In genomic region chr2:70523996-70524965, GRCh38 we compare ENCODE assay signal across 8 cellular contexts. TPM values are rescaled to one million over a fixed set of nuclear protein-coding genes. Genes with fewer than 3 reads are reported as not detected.
A peak's percentile ranks its signal among the peaks of the same experiment; 100 is the strongest.
DNase-seq lines count a peak whose midpoint lies in the region; ATAC-seq, FAIRE-seq and TF ChIP-seq lines count a peak whose summit lies in the region.

No MANE protein-coding gene starts in this region.

- peaks cover 79% of the 10 kb centered on the region for H3K4me1 ChIP-seq in keratinocyte (ENCODE audit: control insufficient read depth, extremely low read depth, insufficient read depth, low read length)
- H3K4me1 ChIP-seq in aorta (ENCODE audit: control insufficient read depth in 1 of 2, insufficient read depth in 2 of 2, low read length in 2 of 2): no peaks in the 10 kb centered on the region

- H3K4me2 ChIP-seq in keratinocyte (ENCODE audit: control insufficient read depth, extremely low read depth, insufficient read depth, low read depth, low read length): peak overlapping the region; percentile 95

- H3K9me3 ChIP-seq in keratinocyte (ENCODE audit: control insufficient read depth, low read depth, low read length) (no peaks in the 10 kb centered on the region), aorta (ENCODE audit: control insufficient read depth, low read length) (no peaks in the 10 kb centered on the region)

- TF ChIP-seq CTCF in AG09319 (IDR thresholded peaks at IDR 0.05; ENCODE audit: low read depth, low read length) (no peak), keratinocyte (optimal IDR thresholded peaks at IDR 0.05 in 1 of 3, IDR thresholded peaks at IDR 0.05 in 1 of 3, conservative IDR thresholded peaks at IDR 0.05 in 1 of 3; ENCODE audit: extremely low read depth in 1 of 3, insufficient read depth in 2 of 3, low read length in 3 of 3) (no peak), GM10248 (IDR thresholded peaks at IDR 0.05; ENCODE audit: control extremely low read depth, extremely low read depth, low read depth, missing control alignments) (no peak)

- intact Hi-C loops in aorta (cut with DNase I): no loop called here

- no peak for ATAC-seq in aorta (ENCODE audit: low FRiP score)
- no peak for ATAC-seq in GM21786 (IDR thresholded peaks at IDR 0.05; ENCODE audit: unreplicated experiment)
- no peak for ATAC-seq in HG03045 (IDR thresholded peaks at IDR 0.05; ENCODE audit: unreplicated experiment)

- H3K27me3 ChIP-seq in keratinocyte (ENCODE audit: control insufficient read depth, extremely low read depth, insufficient read depth, low read length) (no peaks in the 10 kb centered on the region), aorta (ENCODE audit: control insufficient read depth in 1 of 2, insufficient read depth in 2 of 2, low read length in 1 of 2) (no peaks in the 10 kb centered on the region)

- POLR2A ChIA-PET in GM10248 (lab: Yijun Ruan, JAX): no interaction called here

- DNase-seq in AG09319 (ENCODE audit: extremely low read depth, low read depth): peak; percentile 45
- DNase-seq in LHCN-M2 (ENCODE audit: low read depth): peak; percentile 11
- peak; percentile 13 for DNase-seq in activated gamma-delta T cell treated with anti-CD3 and anti-CD28 coated beads, Interleukin-2, amount 50 U/mL, for 16 hours (ENCODE audit: low read depth)
- peak; percentile 95 for DNase-seq in keratinocyte (ENCODE audit: low read depth, low spot score)
- DNase-seq in aorta: peak; percentile 74 to 81
- DNase-seq in GM10248 (ENCODE audit: extremely low spot score): no peak

- H3K27ac ChIP-seq in keratinocyte (ENCODE audit: control insufficient read depth, insufficient read depth, low read length) (peak overlapping the region; percentile 100), aorta (ENCODE audit: low read depth in 1 of 2, low read length in 2 of 2) (no peak overlapping the region)

- 27 to 31% methylated on average over 14 of the region's 14 CpGs for WGBS in aorta, 2 donors

- peak; percentile 89 for FAIRE-seq in keratinocyte (lab: Jason Lieb, UNC)

- peaks cover 5% of the 10 kb centered on the region for H4K20me1 ChIP-seq in keratinocyte (ENCODE audit: control insufficient read depth, extremely low read depth, insufficient read depth, low read length)

- H2AFZ ChIP-seq in keratinocyte (ENCODE audit: control insufficient read depth, low read length): no peak overlapping the region

- H3K9ac ChIP-seq in keratinocyte (ENCODE audit: control insufficient read depth, extremely low read depth, insufficient read depth, low read length): peak overlapping the region; percentile 90

- H3K79me2 ChIP-seq in keratinocyte (ENCODE audit: control insufficient read depth, insufficient read depth, low read length): peaks cover 84% of the 10 kb centered on the region

- dilution Hi-C loops in keratinocyte (cut with MboI; ENCODE audit: extremely low pct_ligation_motif_present, low sequenced_read_pairs): no loop called here

- H3K36me3 ChIP-seq in keratinocyte (ENCODE audit: control insufficient read depth in 2 of 2, extremely low read depth in 1 of 2, insufficient read depth in 2 of 2, low read length in 2 of 2) (peaks cover 0 to 4% of the 10 kb centered on the region in 2 experiments), aorta (ENCODE audit: control insufficient read depth in 1 of 2, insufficient read depth in 2 of 2, low read length in 1 of 2) (no peaks in the 10 kb centered on the region)

- H3K9me1 ChIP-seq in keratinocyte (ENCODE audit: control insufficient read depth, extremely low read depth, insufficient read depth, low read length): peaks cover 9% of the 10 kb centered on the region

- CTCF ChIA-PET in GM10248 (lab: Yijun Ruan, JAX): no interaction called here

- peak overlapping the region in 2 of 3 experiments; percentile 46 to 64 for H3K4me3 ChIP-seq in keratinocyte (ENCODE audit: control insufficient read depth in 2 of 3, extremely low read depth in 1 of 3, insufficient read depth in 2 of 3, low read depth in 1 of 3, low read length in 3 of 3)
- H3K4me3 ChIP-seq in aorta (ENCODE audit: low read length in 2 of 2): no peak overlapping the region

RNA-seq across cellular contexts. Expression of gene TGFA, which starts 29.3 kb away (rescaled TPM):
- total RNA-seq in LHCN-M2 (2014; rRNA removed) (not detected in 2 replicates), aorta (1 to 10 TPM; 2.0 to 2.5 TPM)
- not detected for polyA plus RNA-seq in LHCN-M2 (2012)
- polyA plus RNA-seq in keratinocyte (26.6 to 71.8 TPM (median 51.7 TPM) in 3 replicates), aorta (1 to 10 TPM in 1 of 2 donors, under 1 TPM in 1; 0.13 to 1.3 TPM)
- polyA plus RNA-seq in keratinocyte (2011; ENCODE audit: low read depth): 45.8 TPM
- 35.1 and 39.9 TPM in 2 replicates for polyA plus RNA-seq in keratinocyte (2011; cell fraction: cytosol; rRNA removed)
- 46.4 and 47.9 TPM in 2 replicates for polyA plus RNA-seq in keratinocyte (2011; cell fraction: nucleus; rRNA removed)
- polyA plus RNA-seq in keratinocyte (2012; ENCODE audit: low replicate concordance): 45.8 and 70.2 TPM in 2 replicates
- 42.6 to 126 TPM (median 65.6 TPM) in 3 replicates for polyA minus RNA-seq in keratinocyte
- polyA minus RNA-seq in keratinocyte (2011; cell fraction: cytosol; rRNA and poly(A)+ RNA removed): 76.2 TPM
- 66.3 and 93.9 TPM in 2 replicates for polyA minus RNA-seq in keratinocyte (2011; cell fraction: nucleus; rRNA and poly(A)+ RNA removed)

Comparison
In these comparisons a context has a peak if more than half of its experiments do, and no peak if none do; other contexts are left out.
1. H3K4me3 ChIP-seq: peak in keratinocyte (2 of 3); none in aorta (0 of 2).